In the genomic region with DNA sequence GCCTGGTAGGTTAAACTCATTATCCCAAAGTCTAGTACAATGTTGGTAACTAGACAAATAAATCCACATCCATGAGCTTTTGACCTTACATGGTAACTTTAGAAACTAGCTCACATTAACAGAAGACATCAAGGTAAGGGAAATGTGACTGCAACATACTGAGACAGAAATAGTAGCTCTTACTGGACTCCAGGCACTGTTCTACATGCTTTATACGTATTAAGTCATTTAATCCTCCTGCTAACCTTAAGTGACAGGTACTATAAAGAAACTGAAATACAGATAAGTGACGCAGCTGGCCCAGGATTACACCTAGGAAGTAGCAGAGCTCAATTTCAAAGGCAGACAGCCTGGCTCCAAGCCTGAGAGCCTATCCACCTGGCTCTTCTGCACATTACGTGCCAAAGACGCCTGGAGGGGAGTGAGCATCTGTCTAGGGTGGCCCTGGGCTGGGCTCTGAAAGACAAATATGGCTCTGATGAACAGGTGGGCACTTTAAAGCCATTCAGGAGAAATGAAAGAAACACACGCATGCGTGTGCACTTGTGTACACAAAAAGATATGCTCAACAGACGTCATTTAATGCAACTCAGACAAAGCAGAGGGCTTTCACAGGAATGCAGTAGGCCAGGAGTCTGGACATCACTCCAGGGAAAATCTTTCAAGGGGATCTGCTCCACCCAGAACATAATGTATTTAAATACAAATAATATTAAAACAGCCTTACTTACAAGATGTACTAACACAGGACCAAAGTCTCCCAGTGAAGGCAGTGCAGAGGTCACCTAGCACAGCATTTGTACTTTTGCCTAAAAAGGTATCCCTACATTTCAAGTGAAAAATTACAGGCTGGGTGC, we compare ENCODE assay signal across 1 cellular context.
A peak's percentile ranks its signal among the peaks of the same experiment; 100 is the strongest.
TF ChIP-seq lines count a peak whose summit lies in the region.

No MANE protein-coding gene starts in this region.

TF ChIP-seq in HepG2, 621 proteins besides CTCF, POLR2A, EP300 and RAD21 (continues in another document):
- TF ChIP-seq ZBTB7B (CRISPR knock-in tag; IDR thresholded peaks at IDR 0.05) (no peak), ZNF790 (CRISPR knock-in tag; IDR thresholded peaks at IDR 0.05; ENCODE audit: borderline replicate concordance) (no peak), KLF11 (CRISPR knock-in tag; IDR thresholded peaks at IDR 0.05) (no peak), RFXAP (CRISPR knock-in tag; IDR thresholded peaks at IDR 0.05; ENCODE audit: borderline replicate concordance) (no peak), PAF1 (CRISPR knock-in tag; IDR thresholded peaks at IDR 0.05) (no peak), MAZ (IDR thresholded peaks at IDR 0.05; ENCODE audit: borderline replicate concordance, low read depth, low read length) (no peak), MAZ (CRISPR knock-in tag; IDR thresholded peaks at IDR 0.05; ENCODE audit: low read depth) (no peak), HNF4G (IDR thresholded peaks at IDR 0.05; ENCODE audit: borderline replicate concordance, low read depth, low read length) (0 out of 2 replicates have a peak, but pooled peaks have one; percentile 17), HNF4G (CRISPR knock-in tag; IDR thresholded peaks at IDR 0.05; ENCODE audit: borderline replicate concordance, low read depth) (no peak), ZSCAN29 (CRISPR knock-in tag; conservative IDR thresholded peaks at IDR 0.05) (no peak), GATAD1 (CRISPR knock-in tag; IDR thresholded peaks at IDR 0.05) (no peak), FOXC1 (CRISPR knock-in tag; IDR thresholded peaks at IDR 0.05; ENCODE audit: borderline replicate concordance) (no peak), GATA4 (IDR thresholded peaks at IDR 0.05; ENCODE audit: borderline replicate concordance, low read depth) (no peak), TAF15 (IDR thresholded peaks at IDR 0.05; ENCODE audit: low read depth, low read length, poor library complexity, severe bottlenecking) (no peak), KMT2B (CRISPR knock-in tag; IDR thresholded peaks at IDR 0.05) (no peak), FOSL1 (CRISPR knock-in tag; IDR thresholded peaks at IDR 0.05; ENCODE audit: borderline replicate concordance) (no peak), ZNF749 (CRISPR knock-in tag; IDR thresholded peaks at IDR 0.05; ENCODE audit: borderline replicate concordance) (no peak), HMG20B (CRISPR knock-in tag; conservative IDR thresholded peaks at IDR 0.05) (no peak), ZSCAN21 (CRISPR knock-in tag; IDR thresholded peaks at IDR 0.05; ENCODE audit: borderline replicate concordance) (no peak), KLF6 (CRISPR knock-in tag; IDR thresholded peaks at IDR 0.05) (no peak), ZNF577 (CRISPR knock-in tag; IDR thresholded peaks at IDR 0.05; ENCODE audit: borderline replicate concordance, low read depth) (no peak), EED (CRISPR knock-in tag; IDR thresholded peaks at IDR 0.05) (no peak), ERF (CRISPR knock-in tag; IDR thresholded peaks at IDR 0.05) (no peak), TEAD3 (CRISPR knock-in tag; optimal IDR thresholded peaks at IDR 0.05; ENCODE audit: borderline replicate concordance) (peak; percentile 20), ZKSCAN8 (CRISPR knock-in tag; IDR thresholded peaks at IDR 0.05; ENCODE audit: borderline replicate concordance) (no peak), ZBTB21 (CRISPR knock-in tag; IDR thresholded peaks at IDR 0.05) (peak; percentile 47; the same call in 1 of the 2 replicates), NR2F1 (CRISPR knock-in tag; IDR thresholded peaks at IDR 0.05) (0 out of 4 replicates have a peak, but pooled peaks of 1 of the 2 experiments have one; percentile 1), SNAI1 (CRISPR knock-in tag; IDR thresholded peaks at IDR 0.05; ENCODE audit: borderline replicate concordance) (no peak), HMG20A (CRISPR knock-in tag; IDR thresholded peaks at IDR 0.05; ENCODE audit: borderline replicate concordance) (no peak), ZNF570 (CRISPR knock-in tag; IDR thresholded peaks at IDR 0.05; ENCODE audit: borderline replicate concordance) (no peak), FOXM1 (CRISPR knock-in tag; IDR thresholded peaks at IDR 0.05) (no peak), ZFX (CRISPR knock-in tag; IDR thresholded peaks at IDR 0.05; ENCODE audit: low read depth) (0 out of 2 replicates have a peak, but pooled peaks have one; percentile 35), CHCHD3 (CRISPR knock-in tag; IDR thresholded peaks at IDR 0.05) (no peak)
- TF ChIP-seq, protein P1, sequence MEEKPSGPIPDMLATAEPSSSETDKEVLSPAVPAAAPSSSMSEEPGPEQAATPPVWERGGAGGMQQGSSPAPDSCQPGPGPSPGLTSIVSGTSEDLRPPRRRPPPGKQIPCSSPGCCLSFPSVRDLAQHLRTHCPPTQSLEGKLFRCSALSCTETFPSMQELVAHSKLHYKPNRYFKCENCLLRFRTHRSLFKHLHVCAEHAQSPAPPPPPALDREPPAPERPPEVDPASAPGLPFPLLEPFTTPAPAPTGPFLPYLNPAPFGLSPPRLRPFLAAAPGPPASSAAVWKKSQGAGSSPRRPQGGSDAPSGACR (CRISPR knock-in tag; IDR thresholded peaks at IDR 0.05): no peak
- TF ChIP-seq, protein P2, sequence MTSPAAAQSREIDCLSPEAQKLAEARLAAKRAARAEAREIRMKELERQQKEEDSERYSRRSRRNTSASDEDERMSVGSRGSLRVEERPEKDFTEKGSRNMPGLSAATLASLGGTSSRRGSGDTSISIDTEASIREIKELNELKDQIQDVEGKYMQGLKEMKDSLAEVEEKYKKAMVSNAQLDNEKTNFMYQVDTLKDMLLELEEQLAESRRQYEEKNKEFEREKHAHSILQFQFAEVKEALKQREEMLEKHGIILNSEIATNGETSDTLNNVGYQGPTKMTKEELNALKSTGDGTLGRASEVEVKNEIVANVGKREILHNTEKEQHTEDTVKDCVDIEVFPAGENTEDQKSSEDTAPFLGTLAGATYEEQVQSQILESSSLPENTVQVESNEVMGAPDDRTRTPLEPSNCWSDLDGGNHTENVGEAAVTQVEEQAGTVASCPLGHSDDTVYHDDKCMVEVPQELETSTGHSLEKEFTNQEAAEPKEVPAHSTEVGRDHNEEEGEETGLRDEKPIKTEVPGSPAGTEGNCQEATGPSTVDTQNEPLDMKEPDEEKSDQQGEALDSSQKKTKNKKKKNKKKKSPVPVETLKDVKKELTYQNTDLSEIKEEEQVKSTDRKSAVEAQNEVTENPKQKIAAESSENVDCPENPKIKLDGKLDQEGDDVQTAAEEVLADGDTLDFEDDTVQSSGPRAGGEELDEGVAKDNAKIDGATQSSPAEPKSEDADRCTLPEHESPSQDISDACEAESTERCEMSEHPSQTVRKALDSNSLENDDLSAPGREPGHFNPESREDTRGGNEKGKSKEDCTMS (CRISPR knock-in tag; conservative IDR thresholded peaks at IDR 0.05): no peak
- TF ChIP-seq, protein P3, sequence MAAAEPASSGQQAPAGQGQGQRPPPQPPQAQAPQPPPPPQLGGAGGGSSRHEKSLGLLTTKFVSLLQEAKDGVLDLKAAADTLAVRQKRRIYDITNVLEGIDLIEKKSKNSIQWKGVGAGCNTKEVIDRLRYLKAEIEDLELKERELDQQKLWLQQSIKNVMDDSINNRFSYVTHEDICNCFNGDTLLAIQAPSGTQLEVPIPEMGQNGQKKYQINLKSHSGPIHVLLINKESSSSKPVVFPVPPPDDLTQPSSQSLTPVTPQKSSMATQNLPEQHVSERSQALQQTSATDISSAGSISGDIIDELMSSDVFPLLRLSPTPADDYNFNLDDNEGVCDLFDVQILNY (CRISPR knock-in tag; conservative IDR thresholded peaks at IDR 0.05): no peak
- TF ChIP-seq, protein P4, sequence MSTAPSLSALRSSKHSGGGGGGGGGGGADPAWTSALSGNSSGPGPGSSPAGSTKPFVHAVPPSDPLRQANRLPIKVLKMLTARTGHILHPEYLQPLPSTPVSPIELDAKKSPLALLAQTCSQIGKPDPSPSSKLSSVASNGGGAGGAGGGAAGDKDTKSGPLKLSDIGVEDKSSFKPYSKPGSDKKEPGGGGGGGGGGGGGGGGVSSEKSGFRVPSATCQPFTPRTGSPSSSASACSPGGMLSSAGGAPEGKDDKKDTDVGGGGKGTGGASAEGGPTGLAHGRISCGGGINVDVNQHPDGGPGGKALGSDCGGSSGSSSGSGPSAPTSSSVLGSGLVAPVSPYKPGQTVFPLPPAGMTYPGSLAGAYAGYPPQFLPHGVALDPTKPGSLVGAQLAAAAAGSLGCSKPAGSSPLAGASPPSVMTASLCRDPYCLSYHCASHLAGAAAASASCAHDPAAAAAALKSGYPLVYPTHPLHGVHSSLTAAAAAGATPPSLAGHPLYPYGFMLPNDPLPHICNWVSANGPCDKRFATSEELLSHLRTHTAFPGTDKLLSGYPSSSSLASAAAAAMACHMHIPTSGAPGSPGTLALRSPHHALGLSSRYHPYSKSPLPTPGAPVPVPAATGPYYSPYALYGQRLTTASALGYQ (CRISPR knock-in tag; IDR thresholded peaks at IDR 0.05): no peak
- TF ChIP-seq, protein P5, sequence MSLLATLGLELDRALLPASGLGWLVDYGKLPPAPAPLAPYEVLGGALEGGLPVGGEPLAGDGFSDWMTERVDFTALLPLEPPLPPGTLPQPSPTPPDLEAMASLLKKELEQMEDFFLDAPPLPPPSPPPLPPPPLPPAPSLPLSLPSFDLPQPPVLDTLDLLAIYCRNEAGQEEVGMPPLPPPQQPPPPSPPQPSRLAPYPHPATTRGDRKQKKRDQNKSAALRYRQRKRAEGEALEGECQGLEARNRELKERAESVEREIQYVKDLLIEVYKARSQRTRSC (CRISPR knock-in tag; IDR thresholded peaks at IDR 0.05; ENCODE audit: low read depth): no peak
- TF ChIP-seq, protein P6, sequence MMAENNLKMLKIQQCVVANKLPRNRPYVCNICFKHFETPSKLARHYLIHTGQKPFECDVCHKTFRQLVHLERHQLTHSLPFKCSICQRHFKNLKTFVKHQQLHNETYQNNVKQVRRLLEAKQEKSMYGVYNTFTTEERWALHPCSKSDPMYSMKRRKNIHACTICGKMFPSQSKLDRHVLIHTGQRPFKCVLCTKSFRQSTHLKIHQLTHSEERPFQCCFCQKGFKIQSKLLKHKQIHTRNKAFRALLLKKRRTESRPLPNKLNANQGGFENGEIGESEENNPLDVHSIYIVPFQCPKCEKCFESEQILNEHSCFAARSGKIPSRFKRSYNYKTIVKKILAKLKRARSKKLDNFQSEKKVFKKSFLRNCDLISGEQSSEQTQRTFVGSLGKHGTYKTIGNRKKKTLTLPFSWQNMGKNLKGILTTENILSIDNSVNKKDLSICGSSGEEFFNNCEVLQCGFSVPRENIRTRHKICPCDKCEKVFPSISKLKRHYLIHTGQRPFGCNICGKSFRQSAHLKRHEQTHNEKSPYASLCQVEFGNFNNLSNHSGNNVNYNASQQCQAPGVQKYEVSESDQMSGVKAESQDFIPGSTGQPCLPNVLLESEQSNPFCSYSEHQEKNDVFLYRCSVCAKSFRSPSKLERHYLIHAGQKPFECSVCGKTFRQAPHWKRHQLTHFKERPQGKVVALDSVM (CRISPR knock-in tag; IDR thresholded peaks at IDR 0.05): no peak
- TF ChIP-seq, protein P7, sequence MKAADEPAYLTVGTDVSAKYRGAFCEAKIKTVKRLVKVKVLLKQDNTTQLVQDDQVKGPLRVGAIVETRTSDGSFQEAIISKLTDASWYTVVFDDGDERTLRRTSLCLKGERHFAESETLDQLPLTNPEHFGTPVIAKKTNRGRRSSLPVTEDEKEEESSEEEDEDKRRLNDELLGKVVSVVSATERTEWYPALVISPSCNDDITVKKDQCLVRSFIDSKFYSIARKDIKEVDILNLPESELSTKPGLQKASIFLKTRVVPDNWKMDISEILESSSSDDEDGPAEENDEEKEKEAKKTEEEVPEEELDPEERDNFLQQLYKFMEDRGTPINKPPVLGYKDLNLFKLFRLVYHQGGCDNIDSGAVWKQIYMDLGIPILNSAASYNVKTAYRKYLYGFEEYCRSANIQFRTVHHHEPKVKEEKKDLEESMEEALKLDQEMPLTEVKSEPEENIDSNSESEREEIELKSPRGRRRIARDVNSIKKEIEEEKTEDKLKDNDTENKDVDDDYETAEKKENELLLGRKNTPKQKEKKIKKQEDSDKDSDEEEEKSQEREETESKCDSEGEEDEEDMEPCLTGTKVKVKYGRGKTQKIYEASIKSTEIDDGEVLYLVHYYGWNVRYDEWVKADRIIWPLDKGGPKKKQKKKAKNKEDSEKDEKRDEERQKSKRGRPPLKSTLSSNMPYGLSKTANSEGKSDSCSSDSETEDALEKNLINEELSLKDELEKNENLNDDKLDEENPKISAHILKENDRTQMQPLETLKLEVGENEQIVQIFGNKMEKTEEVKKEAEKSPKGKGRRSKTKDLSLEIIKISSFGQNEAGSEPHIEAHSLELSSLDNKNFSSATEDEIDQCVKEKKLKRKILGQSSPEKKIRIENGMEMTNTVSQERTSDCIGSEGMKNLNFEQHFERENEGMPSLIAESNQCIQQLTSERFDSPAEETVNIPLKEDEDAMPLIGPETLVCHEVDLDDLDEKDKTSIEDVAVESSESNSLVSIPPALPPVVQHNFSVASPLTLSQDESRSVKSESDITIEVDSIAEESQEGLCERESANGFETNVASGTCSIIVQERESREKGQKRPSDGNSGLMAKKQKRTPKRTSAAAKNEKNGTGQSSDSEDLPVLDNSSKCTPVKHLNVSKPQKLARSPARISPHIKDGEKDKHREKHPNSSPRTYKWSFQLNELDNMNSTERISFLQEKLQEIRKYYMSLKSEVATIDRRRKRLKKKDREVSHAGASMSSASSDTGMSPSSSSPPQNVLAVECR (CRISPR knock-in tag; IDR thresholded peaks at IDR 0.05; ENCODE audit: borderline replicate concordance): no peak
- TF ChIP-seq, protein P8, sequence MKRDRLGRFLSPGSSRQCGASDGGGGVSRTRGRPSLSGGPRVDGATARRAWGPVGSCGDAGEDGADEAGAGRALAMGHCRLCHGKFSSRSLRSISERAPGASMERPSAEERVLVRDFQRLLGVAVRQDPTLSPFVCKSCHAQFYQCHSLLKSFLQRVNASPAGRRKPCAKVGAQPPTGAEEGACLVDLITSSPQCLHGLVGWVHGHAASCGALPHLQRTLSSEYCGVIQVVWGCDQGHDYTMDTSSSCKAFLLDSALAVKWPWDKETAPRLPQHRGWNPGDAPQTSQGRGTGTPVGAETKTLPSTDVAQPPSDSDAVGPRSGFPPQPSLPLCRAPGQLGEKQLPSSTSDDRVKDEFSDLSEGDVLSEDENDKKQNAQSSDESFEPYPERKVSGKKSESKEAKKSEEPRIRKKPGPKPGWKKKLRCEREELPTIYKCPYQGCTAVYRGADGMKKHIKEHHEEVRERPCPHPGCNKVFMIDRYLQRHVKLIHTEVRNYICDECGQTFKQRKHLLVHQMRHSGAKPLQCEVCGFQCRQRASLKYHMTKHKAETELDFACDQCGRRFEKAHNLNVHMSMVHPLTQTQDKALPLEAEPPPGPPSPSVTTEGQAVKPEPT (CRISPR knock-in tag; IDR thresholded peaks at IDR 0.05; ENCODE audit: low read depth): no peak
- TF ChIP-seq, protein P9, sequence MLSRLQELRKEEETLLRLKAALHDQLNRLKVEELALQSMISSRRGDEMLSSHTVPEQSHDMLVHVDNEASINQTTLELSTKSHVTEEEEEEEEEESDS (CRISPR knock-in tag; IDR thresholded peaks at IDR 0.05; ENCODE audit: borderline replicate concordance): no peak
- TF ChIP-seq, protein P10, sequence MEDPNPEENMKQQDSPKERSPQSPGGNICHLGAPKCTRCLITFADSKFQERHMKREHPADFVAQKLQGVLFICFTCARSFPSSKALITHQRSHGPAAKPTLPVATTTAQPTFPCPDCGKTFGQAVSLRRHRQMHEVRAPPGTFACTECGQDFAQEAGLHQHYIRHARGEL (CRISPR knock-in tag; IDR thresholded peaks at IDR 0.05): no peak
- TF ChIP-seq, protein P11, sequence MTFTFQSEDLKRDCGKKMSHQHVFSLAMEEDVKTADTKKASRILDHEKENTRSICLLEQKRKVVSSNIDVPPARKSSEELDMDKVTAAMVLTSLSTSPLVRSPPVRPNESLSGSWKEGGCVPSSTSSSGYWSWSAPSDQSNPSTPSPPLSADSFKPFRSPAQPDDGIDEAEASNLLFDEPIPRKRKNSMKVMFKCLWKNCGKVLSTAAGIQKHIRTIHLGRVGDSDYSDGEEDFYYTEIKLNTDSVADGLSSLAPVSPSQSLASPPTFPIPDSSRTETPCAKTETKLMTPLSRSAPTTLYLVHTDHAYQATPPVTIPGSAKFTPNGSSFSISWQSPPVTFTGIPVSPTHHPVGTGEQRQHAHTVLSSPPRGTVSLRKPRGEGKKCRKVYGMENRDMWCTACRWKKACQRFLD (CRISPR knock-in tag; IDR thresholded peaks at IDR 0.05; ENCODE audit: borderline replicate concordance): no peak
